1 cellular context compared by ENCODE assay signal in the genomic region with DNA sequence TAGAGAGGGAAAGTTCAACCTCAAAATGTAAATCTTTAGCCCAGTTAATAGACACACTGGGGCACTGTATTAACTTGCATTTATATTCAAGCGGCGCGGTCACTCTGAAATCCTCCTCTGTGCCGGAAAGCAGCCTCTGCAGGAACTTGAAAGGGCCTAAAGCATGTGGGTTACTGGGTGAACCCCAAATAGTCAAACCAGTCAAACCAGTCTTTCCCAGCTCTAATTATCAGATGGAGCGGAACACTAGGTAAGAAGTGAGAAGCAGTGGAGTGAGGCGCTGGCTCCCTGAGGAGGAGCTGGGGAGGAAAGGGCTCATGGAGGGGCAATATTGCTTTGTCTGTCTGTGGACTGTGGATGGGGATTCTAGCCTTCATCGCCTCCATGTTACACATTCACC.
TF ChIP-seq lines count a peak whose summit lies in the region.

No MANE protein-coding gene starts in this region.

TF ChIP-seq in H1, 55 proteins besides CTCF, POLR2A, EP300 and RAD21:
- TF ChIP-seq GABPA (IDR thresholded peaks at IDR 0.05; ENCODE audit: borderline replicate concordance, insufficient read depth, low read length), result no peak
- TF ChIP-seq HDAC2 (IDR thresholded peaks at IDR 0.05; ENCODE audit: borderline replicate concordance in 1 of 2, low read depth in 2 of 2, low read length in 2 of 2), result no peak
- no peak for TF ChIP-seq TAF7 (optimal IDR thresholded peaks at IDR 0.05; ENCODE audit: borderline replicate concordance, low read depth, low read length)
- TF ChIP-seq JUND (IDR thresholded peaks at IDR 0.05; ENCODE audit: low read length), result no peak
- no peak for TF ChIP-seq SAP30 (IDR thresholded peaks at IDR 0.05; ENCODE audit: insufficient read depth, insufficient replicate concordance, low read length)
- TF ChIP-seq SRF (IDR thresholded peaks at IDR 0.05; ENCODE audit: low read depth, low read length), result no peak
- TF ChIP-seq HDAC6 (IDR thresholded peaks at IDR 0.05; ENCODE audit: low read depth, low read length), result no peak
- no peak for TF ChIP-seq CBX8 (IDR thresholded peaks at IDR 0.05; ENCODE audit: borderline replicate concordance, low read depth, low read length)
- no peak for TF ChIP-seq FOSL1 (IDR thresholded peaks at IDR 0.05; ENCODE audit: insufficient read depth, low read depth, low read length)
